In the genomic region with DNA sequence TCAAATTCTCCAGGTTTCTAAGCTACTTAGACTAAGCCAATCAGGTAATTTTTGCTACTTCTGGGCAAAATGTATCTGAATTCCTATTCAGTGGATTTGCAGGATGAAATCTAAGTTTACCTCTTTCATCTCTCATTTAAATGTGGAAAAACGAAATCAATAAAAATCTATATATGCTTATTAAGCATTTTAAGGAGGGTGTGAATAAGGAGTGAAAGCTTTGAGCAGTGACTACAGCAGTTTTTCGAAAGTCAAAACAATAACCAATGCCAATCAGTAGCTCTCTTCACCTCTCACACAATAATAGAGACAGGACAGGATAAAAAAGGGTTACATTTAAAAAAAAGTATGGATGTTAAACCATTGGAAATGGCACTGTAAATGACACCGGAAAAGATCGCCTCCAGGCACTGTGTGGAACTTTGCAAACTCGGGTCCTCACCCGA, we compare ENCODE assay signal across 8 cellular contexts. TPM values are rescaled to one million over a fixed set of nuclear protein-coding genes. Genes with fewer than 3 reads are reported as not detected.
DNase-seq lines count a peak whose midpoint lies in the region; ATAC-seq, FAIRE-seq and TF ChIP-seq lines count a peak whose summit lies in the region.

No MANE protein-coding gene starts in this region.

- no peaks in the 10 kb centered on the region for H4K20me1 ChIP-seq in BLaER1 treated with 17β-estradiol and CSF1 and Interleukin-3, amounts not matched to agents 10 nM and 100 nM

- in situ Hi-C loops in Panc1 (cut with HindIII; ENCODE audit: low pct_unique_long_range_greater_than_20kb, low sequenced_read_pairs): no loop called here

- FAIRE-seq in frontal cortex (lab: Jason Lieb, UNC): no peak

- intact Hi-C loops in Panc1 (cut with micrococcal nuclease; ENCODE audit: unreplicated experiment): no loop called here

- TF ChIP-seq CTCF in Panc1 (IDR thresholded peaks at IDR 0.05) (no peak), foreskin fibroblast (IDR thresholded peaks at IDR 0.05; ENCODE audit: low read depth, low read length) (no peak)

- H3K27me3 ChIP-seq in BLaER1 treated with 17β-estradiol and CSF1 and Interleukin-3, amounts not matched to agents 10 nM and 100 nM: no peaks in the 10 kb centered on the region
- H3K27me3 ChIP-seq in Panc1 (ENCODE audit: control insufficient read depth, insufficient read depth, low read length): 0 out of 2 replicates have a peak, but pooled peaks cover 2% of the 10 kb centered on the region

- no peaks in the 10 kb centered on the region for H3K9me3 ChIP-seq in BLaER1 treated with 17β-estradiol and CSF1 and Interleukin-3, amounts not matched to agents 10 nM and 100 nM (replicated peaks in 1 of 11)
- H3K9me3 ChIP-seq in Panc1 (ENCODE audit: control insufficient read depth, insufficient read depth, low read depth, low read length): no peaks in the 10 kb centered on the region

- CTCF ChIA-PET in Panc1 (lab: Charles Lee): interaction anchor here (0.6 to 0.7 kb wide), 2 partner anchors 11 to 821 kb away, joined by 3 to 9 read pairs; no protein-coding TSS in a partner anchor

- H3K9me3 Mint-ChIP-seq in stimulated activated naive B cell treated with anti-CD40 and anti-IgM and Interleukin-4, amounts not matched to agents 10 μg/mL and 1 μg/mL and 100 μg/mL, for 72 hours: peaks cover 0 to 2% of the 10 kb centered on the region in 2 donors

- H3K4me1 Mint-ChIP-seq in stimulated activated naive B cell treated with anti-CD40 and anti-IgM and Interleukin-4, amounts not matched to agents 10 μg/mL and 1 μg/mL and 100 μg/mL, for 72 hours: peaks cover 8 to 15% of the 10 kb centered on the region in 2 donors

- H3K4me3 Mint-ChIP-seq in stimulated activated naive B cell treated with anti-CD40 and anti-IgM and Interleukin-4, amounts not matched to agents 10 μg/mL and 1 μg/mL and 100 μg/mL, for 72 hours: peak overlapping the region; percentile 97 to 98

- no peaks in the 10 kb centered on the region for H3K4me1 ChIP-seq in BLaER1 treated with 17β-estradiol and CSF1 and Interleukin-3, amounts not matched to agents 10 nM and 100 nM
- H3K4me1 ChIP-seq in Panc1 (ENCODE audit: control insufficient read depth, insufficient read depth, low read length): peaks cover 12% of the 10 kb centered on the region

- no TSS peak for BruUV-seq in Panc1 (replicated peaks; lab: Mats Ljungman, UMichigan)

- peak overlapping the region; percentile 15 to 56 (median 44); a peak in 17 of 22 replicates for H3K4me2 ChIP-seq in BLaER1 treated with 17β-estradiol and CSF1 and Interleukin-3, amounts not matched to agents 10 nM and 100 nM

- no peaks in the 10 kb centered on the region; a peak in 1 of 22 replicates for H3K36me3 ChIP-seq in BLaER1 treated with 17β-estradiol and CSF1 and Interleukin-3, amounts not matched to agents 10 nM and 100 nM
- no peaks in the 10 kb centered on the region for H3K36me3 ChIP-seq in Panc1 (ENCODE audit: control insufficient read depth, insufficient read depth, low read length)

- peaks cover 0 to 3% of the 10 kb centered on the region in 2 donors for H3K36me3 Mint-ChIP-seq in stimulated activated naive B cell treated with anti-CD40 and anti-IgM and Interleukin-4, amounts not matched to agents 10 μg/mL and 1 μg/mL and 100 μg/mL, for 72 hours

- H3K9ac ChIP-seq in BLaER1 treated with 17β-estradiol and CSF1 and Interleukin-3, amounts not matched to agents 10 nM and 100 nM: peak overlapping the region in 3 of 11 experiments; percentile 28 to 46 (median 38); a peak in 2 of 22 replicates

- H3K27ac Mint-ChIP-seq in stimulated activated naive B cell treated with anti-CD40 and anti-IgM and Interleukin-4, amounts not matched to agents 10 μg/mL and 1 μg/mL and 100 μg/mL, for 72 hours: peak overlapping the region; percentile 90

- peak overlapping the region; percentile 40 to 80 (median 74); a peak in 19 of 20 replicates for H3K4me3 ChIP-seq in BLaER1 treated with 17β-estradiol and CSF1 and Interleukin-3, amounts not matched to agents 10 nM and 100 nM
- peak overlapping the region; percentile 81 to 89 for H3K4me3 ChIP-seq in Panc1 (ENCODE audit: low read depth in 2 of 2, low read length in 2 of 2)
- peak overlapping the region; percentile 88 to 97 for H3K4me3 ChIP-seq in foreskin fibroblast (ENCODE audit: low read depth in 1 of 2, low read length in 2 of 2)

- peak overlapping the region in 5 of 11 experiments; percentile 29 to 37 (median 31); a peak in 5 of 22 replicates for H3K27ac ChIP-seq in BLaER1 treated with 17β-estradiol and CSF1 and Interleukin-3, amounts not matched to agents 10 nM and 100 nM
- peak overlapping the region; percentile 88 for H3K27ac ChIP-seq in Panc1 (ENCODE audit: low read length)

- no peak for DNase-seq in Panc1 (ENCODE audit: low read depth, low spot score)
- no peak for DNase-seq in foreskin fibroblast
- no peak for DNase-seq in stimulated activated naive B cell treated with anti-CD40 and anti-IgM and Interleukin-4, amounts not matched to agents 10 μg/mL and 1 μg/mL and 100 μg/mL, for 72 hours
- DNase-seq in frontal cortex (ENCODE audit: low spot score in 2 of 2): no peak
- no peak for DNase-seq in HK-2 (ENCODE audit: unreplicated experiment)

- H3K27me3 Mint-ChIP-seq in stimulated activated naive B cell treated with anti-CD40 and anti-IgM and Interleukin-4, amounts not matched to agents 10 μg/mL and 1 μg/mL and 100 μg/mL, for 72 hours: peaks cover 15 to 26% of the 10 kb centered on the region in 2 donors

- POLR2A ChIA-PET in Panc1 (lab: Charles Lee): interaction anchor here (0.7 kb wide), 1 partner anchor 16 kb away, joined by 3 read pairs; no protein-coding TSS in a partner anchor

- ATAC-seq in GM21528 (IDR thresholded peaks at IDR 0.05; ENCODE audit: low FRiP score, unreplicated experiment) (peak; percentile 29), Panc1 (no peak; the same call in 1 of the 2 replicates), GM21825 (IDR thresholded peaks at IDR 0.05; ENCODE audit: unreplicated experiment) (no peak)
- ATAC-seq in stimulated activated naive B cell treated with anti-CD40 and anti-IgM and Interleukin-4, amounts not matched to agents 10 μg/mL and 1 μg/mL and 100 μg/mL, for 72 hours (replicated peaks): peak; percentile 12 to 16

RNA-seq across cellular contexts. Expression of gene BCKDHB, which starts 0.5 kb away (rescaled TPM):
- total RNA-seq in Panc1 (2021; ENCODE audit: unreplicated experiment) (16.4 TPM), frontal cortex (14.7 TPM)
- polyA plus RNA-seq in Panc1 (2012; ENCODE audit: insufficient read length): 9.9 TPM

Comparison
In these comparisons a context has a peak if more than half of its experiments do, and no peak if none do; other contexts are left out.
1. ATAC-seq: peak in GM21528 (single experiment) and stimulated activated naive B cell treated with anti-CD40 and anti-IgM and Interleukin-4, amounts not matched to agents 10 μg/mL and 1 μg/mL and 100 μg/mL, for 72 hours (2 of 2); none in Panc1 (single experiment) and GM21825 (single experiment).
2. Peak in every context shown above with its lines, with median percentiles within 50 percentile points of each other: H3K4me3 ChIP-seq.